ENCODE assay signal across 34 cellular contexts in genomic region chrX:32562261-32562660, GRCh38.
"Had no signal": no experiment of that assay in that cellular context is flagged by ENCODE, and none has a peak within 500 bp of the region (broad histone marks: within the 10 kb centered on the region; RNA-seq: fewer than 3 reads in every experiment).

No MANE protein-coding gene starts in this region.

- DNase-seq: activated B cell treated with CpG ODN at 0.5 μM for 24 hours; activated CD4-positive, alpha-beta memory T cell treated with anti-CD3 and anti-CD28 coated beads for 36 hours; activated CD4-positive, alpha-beta T cell treated with anti-CD3 and anti-CD28 coated beads for 4 hours; activated CD4-positive, alpha-beta T cell treated with anti-CD3 and anti-CD28 coated beads, Interleukin-2, amount 10 ng/mL, durations not matched to agents 24 days and 14 days; activated CD4-positive, alpha-beta T cell treated with anti-CD3 and anti-CD28 coated beads, Interleukin-2, amount 50 U/mL, for 1 hour; activated CD4-positive, alpha-beta T cell treated with anti-CD3 and anti-CD28 coated beads, Interleukin-2, amount 50 U/mL, for 4 hours; activated CD4-positive, CD25-positive, alpha-beta regulatory T cell treated with anti-CD3 and anti-CD28 coated beads, Interleukin-2, amount 50 U/mL, for 72 hours; activated CD8-positive, alpha-beta memory T cell treated with anti-CD3 and anti-CD28 coated beads, Interleukin-2, amount 50 U/mL, for 4 hours; activated CD8-positive, alpha-beta T cell treated with anti-CD3 and anti-CD28 coated beads for 36 hours; activated effector memory CD4-positive, alpha-beta T cell treated with anti-CD3 and anti-CD28 coated beads, Interleukin-2, amount 50 U/mL, for 16 hours; activated gamma-delta T cell treated with Interleukin-2 at 50 U/mL for 16 hours; activated naive CD4-positive, alpha-beta T cell; activated naive CD4-positive, alpha-beta T cell treated with anti-CD3 and anti-CD28 coated beads for 36 hours; activated naive CD4-positive, alpha-beta T cell treated with anti-CD3 and anti-CD28 coated beads, Interleukin-2, amount 50 U/mL, for 16 hours; activated naive CD8-positive, alpha-beta T cell treated with anti-CD3 and anti-CD28 coated beads for 36 hours; activated T-cell treated with anti-CD3 and anti-CD28 coated beads for 4 hours; activated T-cell treated with anti-CD3 and anti-CD28 coated beads, Interleukin-2, amount 50 U/mL, for 1 hour; activated T-cell treated with anti-CD3 and anti-CD28 coated beads, Interleukin-2, amount 50 U/mL, for 4 hours; activated T-cell treated with anti-CD3 and anti-CD28 coated beads, Interleukin-2, amount 50 U/mL, for 72 hours; adrenal gland; amniotic stem cell; body of pancreas; brain microvascular endothelial cell; central memory CD4-positive, alpha-beta T cell; T-helper 1 cell; T-helper 2 cell; T-helper 9 cell had no signal

- H3K36me3 ChIP-seq: adrenal gland, brain microvascular endothelial cell, breast epithelium had no signal

- H3K4me1 Mint-ChIP-seq: activated B cell treated with CpG ODN at 0.5 μM for 24 hours; activated CD4-positive, alpha-beta T cell treated with anti-CD3 and anti-CD28 coated beads, Interleukin-2, amount 10 ng/mL, durations not matched to agents 24 days and 14 days; activated naive CD8-positive, alpha-beta T cell treated with anti-CD3 and anti-CD28 coated beads for 36 hours; activated T-helper 17 cell treated with anti-CD3 and anti-CD28 coated beads, Interleukin-2, amount 50 U/mL, for 72 hours had no signal

- ATAC-seq: activated CD8-positive, alpha-beta T cell treated with anti-CD3 and anti-CD28 coated beads for 36 hours; activated naive CD4-positive, alpha-beta T cell treated with anti-CD3 and anti-CD28 coated beads, Interleukin-2, amount 50 U/mL, for 72 hours; activated T-cell treated with anti-CD3 and anti-CD28 coated beads, Interleukin-2, amount 50 U/mL, for 4 hours; activated T-cell treated with anti-CD3 and anti-CD28 coated beads, Interleukin-2, amount 50 U/mL, for 72 hours; activated T-helper 17 cell treated with anti-CD3 and anti-CD28 coated beads, Interleukin-2, amount 50 U/mL, for 72 hours; body of pancreas had no signal

- FAIRE-seq: TTC549 had no signal

- H3K27ac Mint-ChIP-seq: activated B cell treated with CpG ODN at 0.5 μM for 24 hours; activated CD4-positive, alpha-beta memory T cell treated with anti-CD3 and anti-CD28 coated beads for 36 hours; activated CD4-positive, alpha-beta T cell treated with anti-CD3 and anti-CD28 coated beads, Interleukin-2, amount 10 ng/mL, durations not matched to agents 24 days and 14 days; activated CD8-positive, alpha-beta T cell treated with anti-CD3 and anti-CD28 coated beads for 36 hours; activated naive CD4-positive, alpha-beta T cell treated with anti-CD3 and anti-CD28 coated beads for 36 hours; activated naive CD4-positive, alpha-beta T cell treated with anti-CD3 and anti-CD28 coated beads, Interleukin-2, amount 50 U/mL, for 72 hours; activated naive CD8-positive, alpha-beta T cell treated with anti-CD3 and anti-CD28 coated beads for 36 hours; activated T-cell treated with anti-CD3 and anti-CD28 coated beads, Interleukin-2, amount 50 U/mL, for 72 hours; activated T-helper 1 cell treated with anti-CD3 and anti-CD28 coated beads, Interleukin-12 subunit alpha, Interleukin-12 subunit beta, Interleukin-2, Interleukin-4 antibody, amounts not matched to agents 30 ng/mL and 10 ng/mL and 1 ng/mL, durations not matched to agents 14 hours and 24 hours and 36 hours; activated T-helper 17 cell treated with anti-CD3 and anti-CD28 coated beads, Interleukin-2, amount 50 U/mL, for 72 hours; T-helper 1 cell treated with Interleukin-12 subunit alpha and Interleukin-12 subunit beta and Interleukin-4 antibody, amounts not matched to agents 30 μg/mL and 1 μg/mL, for 36 hours; T-helper 2 cell treated with Interferon-gamma antibody and Interleukin-4, amounts not matched to agents 5 μg/mL and 100 μg/mL, for 36 hours had no signal

- H3K9me3 Mint-ChIP-seq: activated B cell treated with CpG ODN at 0.5 μM for 24 hours; activated CD4-positive, alpha-beta memory T cell treated with anti-CD3 and anti-CD28 coated beads for 36 hours; activated naive CD4-positive, alpha-beta T cell treated with anti-CD3 and anti-CD28 coated beads for 36 hours; activated naive CD4-positive, alpha-beta T cell treated with anti-CD3 and anti-CD28 coated beads, Interleukin-2, amount 50 U/mL, for 72 hours; activated naive CD8-positive, alpha-beta T cell treated with anti-CD3 and anti-CD28 coated beads for 36 hours; activated T-cell treated with anti-CD3 and anti-CD28 coated beads, Interleukin-2, amount 50 U/mL, for 4 hours; activated T-cell treated with anti-CD3 and anti-CD28 coated beads, Interleukin-2, amount 50 U/mL, for 72 hours; activated T-helper 1 cell treated with anti-CD3 and anti-CD28 coated beads, Interleukin-12 subunit alpha, Interleukin-12 subunit beta, Interleukin-2, Interleukin-4 antibody, amounts not matched to agents 30 ng/mL and 10 ng/mL and 1 ng/mL, durations not matched to agents 14 hours and 24 hours and 36 hours; activated T-helper 17 cell treated with anti-CD3 and anti-CD28 coated beads, Interleukin-2, amount 50 U/mL, for 72 hours; T-helper 2 cell treated with Interferon-gamma antibody and Interleukin-4, amounts not matched to agents 5 μg/mL and 100 μg/mL, for 36 hours had no signal

- H3K9me3 ChIP-seq: adrenal gland, body of pancreas, breast epithelium had no signal

- H3K27me3 Mint-ChIP-seq: activated B cell treated with CpG ODN at 0.5 μM for 24 hours; activated CD4-positive, alpha-beta memory T cell treated with anti-CD3 and anti-CD28 coated beads for 36 hours; activated CD4-positive, alpha-beta T cell treated with anti-CD3 and anti-CD28 coated beads, Interleukin-2, amount 10 ng/mL, durations not matched to agents 24 days and 14 days; activated CD8-positive, alpha-beta T cell treated with anti-CD3 and anti-CD28 coated beads for 36 hours; activated naive CD8-positive, alpha-beta T cell treated with anti-CD3 and anti-CD28 coated beads for 36 hours; activated T-helper 17 cell treated with anti-CD3 and anti-CD28 coated beads, Interleukin-2, amount 50 U/mL, for 72 hours had no signal

- H3K4me1 ChIP-seq: adrenal gland, body of pancreas, breast epithelium had no signal

- H3K36me3 Mint-ChIP-seq: activated CD4-positive, alpha-beta memory T cell treated with anti-CD3 and anti-CD28 coated beads for 36 hours; activated naive CD4-positive, alpha-beta T cell treated with anti-CD3 and anti-CD28 coated beads, Interleukin-2, amount 50 U/mL, for 72 hours; activated naive CD8-positive, alpha-beta T cell treated with anti-CD3 and anti-CD28 coated beads for 36 hours had no signal

- H3K27me3 ChIP-seq: adrenal gland, body of pancreas, brain microvascular endothelial cell had no signal

- H3K4me3 ChIP-seq: adrenal gland, body of pancreas, breast epithelium had no signal

- H3K4me3 Mint-ChIP-seq: activated B cell treated with CpG ODN at 0.5 μM for 24 hours; activated CD4-positive, alpha-beta memory T cell treated with anti-CD3 and anti-CD28 coated beads for 36 hours; activated CD4-positive, alpha-beta T cell treated with anti-CD3 and anti-CD28 coated beads, Interleukin-2, amount 10 ng/mL, durations not matched to agents 24 days and 14 days; activated CD8-positive, alpha-beta T cell treated with anti-CD3 and anti-CD28 coated beads for 36 hours; activated naive CD4-positive, alpha-beta T cell treated with anti-CD3 and anti-CD28 coated beads for 36 hours; activated naive CD8-positive, alpha-beta T cell treated with anti-CD3 and anti-CD28 coated beads for 36 hours; activated T-cell treated with anti-CD3 and anti-CD28 coated beads, Interleukin-2, amount 50 U/mL, for 4 hours; activated T-cell treated with anti-CD3 and anti-CD28 coated beads, Interleukin-2, amount 50 U/mL, for 72 hours; activated T-helper 1 cell treated with anti-CD3 and anti-CD28 coated beads, Interleukin-12 subunit alpha, Interleukin-12 subunit beta, Interleukin-2, Interleukin-4 antibody, amounts not matched to agents 30 ng/mL and 10 ng/mL and 1 ng/mL, durations not matched to agents 14 hours and 24 hours and 36 hours; activated T-helper 17 cell treated with anti-CD3 and anti-CD28 coated beads, Interleukin-2, amount 50 U/mL, for 72 hours; T-helper 1 cell treated with Interleukin-12 subunit alpha and Interleukin-12 subunit beta and Interleukin-4 antibody, amounts not matched to agents 30 μg/mL and 1 μg/mL, for 36 hours; T-helper 2 cell treated with Interferon-gamma antibody and Interleukin-4, amounts not matched to agents 5 μg/mL and 100 μg/mL, for 36 hours had no signal
